ENCODE assay signal across 10 cellular contexts in the genomic region with DNA sequence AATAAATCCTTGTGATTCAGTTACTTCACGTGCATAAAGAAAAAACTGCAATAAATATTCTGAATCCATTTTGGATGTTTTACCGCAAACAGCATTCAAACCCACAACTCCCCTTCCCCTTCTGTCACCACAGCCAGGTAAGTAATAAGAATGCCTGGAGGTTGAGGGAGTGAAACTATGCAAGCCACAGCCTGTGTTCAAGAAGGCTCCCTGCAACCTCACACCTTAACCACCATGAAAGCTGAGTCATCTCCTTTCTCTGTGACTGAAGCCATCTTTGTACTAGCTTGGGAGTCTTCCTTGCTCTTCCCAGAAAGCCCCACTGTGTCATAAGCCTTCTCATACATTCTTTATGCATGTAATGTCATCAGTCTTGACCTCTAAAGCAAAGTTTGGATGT.
A peak's percentile ranks its signal among the peaks of the same experiment; 100 is the strongest.
DNase-seq lines count a peak whose midpoint lies in the region; ATAC-seq and TF ChIP-seq lines count a peak whose summit lies in the region.
"Had no signal": no experiment of that assay in that cellular context is flagged by ENCODE, and none has a peak within 500 bp of the region (broad histone marks: within the 10 kb centered on the region; RNA-seq: fewer than 3 reads in every experiment).

No MANE protein-coding gene starts in this region.

- TF ChIP-seq CTCF in GM13977 (IDR thresholded peaks at IDR 0.05; ENCODE audit: extremely low read depth, insufficient read depth, missing control alignments), result no peak

- DNase-seq in EL, result peak; percentile 0
- no peak for DNase-seq in GM13977 (ENCODE audit: low spot score)
- DNase-seq in HT-29 (ENCODE audit: low spot score), result no peak
- DNase-seq in SKM-1 treated with dmso at 0.1 percent for 144 hours (lab: John Stamatoyannopoulos, UW; ENCODE audit: unreplicated experiment), result no peak
- DNase-seq in COLO668 (lab: John Stamatoyannopoulos, UW; ENCODE audit: unreplicated experiment), result no peak
- DNase-seq: heart right ventricle, NCI-H1417 had no signal

- in situ Hi-C loops in GM13977 (cut with MboI; ENCODE audit: low pct_unique_long_range_greater_than_20kb, low sequenced_read_pairs, unreplicated experiment), result no loop called here

- ATAC-seq in GM19025 (IDR thresholded peaks at IDR 0.05; ENCODE audit: low read depth, unreplicated experiment) (peak; percentile 94), HG02763 (IDR thresholded peaks at IDR 0.05; ENCODE audit: unreplicated experiment) (peak; percentile 97), HG03575 (IDR thresholded peaks at IDR 0.05; ENCODE audit: extremely low read depth, insufficient number of reproducible peaks, low FRiP score, unreplicated experiment) (peak; percentile 81)
- ATAC-seq: heart right ventricle had no signal
